8 cellular contexts compared by ENCODE assay signal in genomic region chr9:129889936-129890717, GRCh38. TPM values are rescaled to one million over a fixed set of nuclear protein-coding genes. Genes with fewer than 3 reads are reported as not detected.
DNase-seq lines count a peak whose midpoint lies in the region; ATAC-seq and TF ChIP-seq lines count a peak whose summit lies in the region.

No MANE protein-coding gene starts in this region.

- H3K9ac ChIP-seq in Loucy (ENCODE audit: low read depth, low read length, poor library complexity, severe bottlenecking) = peak overlapping the region; percentile 94

- peak overlapping the region; percentile 95 for H3K4me2 ChIP-seq in Loucy (ENCODE audit: low read depth, low read length, poor library complexity, severe bottlenecking)

- no peak overlapping the region for H3K4me3 ChIP-seq in Loucy (ENCODE audit: low read length, poor library complexity, severe bottlenecking)
- no peak overlapping the region for H3K4me3 ChIP-seq in breast epithelium

- peak; percentile 1 for ATAC-seq in stimulated activated naive CD8-positive, alpha-beta T cell treated with anti-CD3 and anti-CD28 coated beads, Interleukin-15, amount 100 ng/mL, for 72 hours
- ATAC-seq in GM19455 (IDR thresholded peaks at IDR 0.05; ENCODE audit: unreplicated experiment) (no peak), HG03196 (IDR thresholded peaks at IDR 0.05; ENCODE audit: unreplicated experiment) (no peak), HG02938 (IDR thresholded peaks at IDR 0.05; ENCODE audit: unreplicated experiment) (no peak)

- H3K79me2 ChIP-seq in Loucy (ENCODE audit: insufficient read depth, low read length) = peaks cover 35% of the 10 kb centered on the region

- H3K36me3 ChIP-seq in Loucy (ENCODE audit: insufficient read depth, low read length) (peaks cover 12% of the 10 kb centered on the region; the same call in 1 of the 2 replicates), breast epithelium (no peaks in the 10 kb centered on the region)

- no peaks in the 10 kb centered on the region for H3K9me2 ChIP-seq in Loucy (replicated peaks; ENCODE audit: low read depth, low read length)

- TF ChIP-seq CTCF in Loucy (conservative IDR thresholded peaks at IDR 0.05; ENCODE audit: low read length) (no peak), breast epithelium (IDR thresholded peaks at IDR 0.05) (no peak)

- H3K27me3 ChIP-seq in Loucy (ENCODE audit: insufficient read depth, low read length, poor library complexity, severe bottlenecking) (no peaks in the 10 kb centered on the region), breast epithelium (no peaks in the 10 kb centered on the region)

- peaks cover 85% of the 10 kb centered on the region for H3K4me1 Mint-ChIP-seq in stimulated activated naive CD8-positive, alpha-beta T cell treated with anti-CD3 and anti-CD28 coated beads, Interleukin-15, amount 100 ng/mL, for 72 hours

- H3K27me3 Mint-ChIP-seq in stimulated activated naive CD8-positive, alpha-beta T cell treated with anti-CD3 and anti-CD28 coated beads, Interleukin-15, amount 100 ng/mL, for 72 hours = no peaks in the 10 kb centered on the region

- H4K20me1 ChIP-seq in Loucy (ENCODE audit: insufficient read depth, low read length, poor library complexity, severe bottlenecking) = no peaks in the 10 kb centered on the region

- no peak for TF ChIP-seq POLR2A in breast epithelium (IDR thresholded peaks at IDR 0.05)

- peak overlapping the region; percentile 98 to 99 for H3K27ac Mint-ChIP-seq in stimulated activated naive CD8-positive, alpha-beta T cell treated with anti-CD3 and anti-CD28 coated beads, Interleukin-15, amount 100 ng/mL, for 72 hours

- peak overlapping the region in 1 of 2 donors; percentile 29 for H3K27ac ChIP-seq in breast epithelium

- intact Hi-C loops in breast epithelium (cut with DNase I; ENCODE audit: low total_unique reads) = loop anchor here (10.0 kb wide), 1 partner anchor 155 kb away; the partner anchor contains the start of gene FNBP1

- peaks cover 18% of the 10 kb centered on the region for H3F3A ChIP-seq in Loucy (ENCODE audit: low read depth)

- H3K9me3 Mint-ChIP-seq in stimulated activated naive CD8-positive, alpha-beta T cell treated with anti-CD3 and anti-CD28 coated beads, Interleukin-15, amount 100 ng/mL, for 72 hours = no peaks in the 10 kb centered on the region

- peak; percentile 65 for DNase-seq in activated CD8-positive, alpha-beta memory T cell treated with anti-CD3 and anti-CD28 coated beads, Interleukin-2, amount 50 U/mL, for 4 hours
- DNase-seq in iPS-NIHi11 (ENCODE audit: low spot score) = peak; percentile 76
- peak; percentile 71 to 82 for DNase-seq in stimulated activated naive CD8-positive, alpha-beta T cell treated with anti-CD3 and anti-CD28 coated beads, Interleukin-15, amount 100 ng/mL, for 72 hours
- DNase-seq in breast epithelium (ENCODE audit: low spot score in 2 of 2) = no peak

- no peak overlapping the region for H2AFZ ChIP-seq in Loucy (ENCODE audit: low read length)

- no peaks in the 10 kb centered on the region for H3K9me3 ChIP-seq in Loucy (ENCODE audit: insufficient read depth, low read depth, low read length)
- H3K9me3 ChIP-seq in breast epithelium = no peaks in the 10 kb centered on the region

- peak overlapping the region; percentile 86 to 91 for H3K4me3 Mint-ChIP-seq in stimulated activated naive CD8-positive, alpha-beta T cell treated with anti-CD3 and anti-CD28 coated beads, Interleukin-15, amount 100 ng/mL, for 72 hours

- H3K4me1 ChIP-seq in Loucy (ENCODE audit: insufficient read depth, low read length, poor library complexity, severe bottlenecking) = peaks cover 78% of the 10 kb centered on the region
- peaks cover 0 to 4% of the 10 kb centered on the region in 2 donors for H3K4me1 ChIP-seq in breast epithelium

RNA-seq across cellular contexts. Expression of gene USP20, which starts 54.9 kb away (rescaled TPM):
- total RNA-seq in breast epithelium = 10 to 100 TPM; 15.0 to 30.9 (median 22.3) TPM

RNA-seq across cellular contexts. Expression of gene C9orf78, which starts 55.1 kb away (rescaled TPM):
- total RNA-seq in breast epithelium = 100 to 1,000 TPM in 1 of 3 donors, 10 to 100 TPM in 2; 56.7 to 189 (median 57.8) TPM

Comparison
In these comparisons a context has a peak if more than half of its experiments do, and no peak if none do; other contexts are left out.
1. DNase-seq: peak in activated CD8-positive, alpha-beta memory T cell treated with anti-CD3 and anti-CD28 coated beads, Interleukin-2, amount 50 U/mL, for 4 hours (single experiment), iPS-NIHi11 (single experiment) and stimulated activated naive CD8-positive, alpha-beta T cell treated with anti-CD3 and anti-CD28 coated beads, Interleukin-15, amount 100 ng/mL, for 72 hours (2 of 2); none in breast epithelium (0 of 2).